13 cellular contexts compared by ENCODE assay signal in the genomic region with DNA sequence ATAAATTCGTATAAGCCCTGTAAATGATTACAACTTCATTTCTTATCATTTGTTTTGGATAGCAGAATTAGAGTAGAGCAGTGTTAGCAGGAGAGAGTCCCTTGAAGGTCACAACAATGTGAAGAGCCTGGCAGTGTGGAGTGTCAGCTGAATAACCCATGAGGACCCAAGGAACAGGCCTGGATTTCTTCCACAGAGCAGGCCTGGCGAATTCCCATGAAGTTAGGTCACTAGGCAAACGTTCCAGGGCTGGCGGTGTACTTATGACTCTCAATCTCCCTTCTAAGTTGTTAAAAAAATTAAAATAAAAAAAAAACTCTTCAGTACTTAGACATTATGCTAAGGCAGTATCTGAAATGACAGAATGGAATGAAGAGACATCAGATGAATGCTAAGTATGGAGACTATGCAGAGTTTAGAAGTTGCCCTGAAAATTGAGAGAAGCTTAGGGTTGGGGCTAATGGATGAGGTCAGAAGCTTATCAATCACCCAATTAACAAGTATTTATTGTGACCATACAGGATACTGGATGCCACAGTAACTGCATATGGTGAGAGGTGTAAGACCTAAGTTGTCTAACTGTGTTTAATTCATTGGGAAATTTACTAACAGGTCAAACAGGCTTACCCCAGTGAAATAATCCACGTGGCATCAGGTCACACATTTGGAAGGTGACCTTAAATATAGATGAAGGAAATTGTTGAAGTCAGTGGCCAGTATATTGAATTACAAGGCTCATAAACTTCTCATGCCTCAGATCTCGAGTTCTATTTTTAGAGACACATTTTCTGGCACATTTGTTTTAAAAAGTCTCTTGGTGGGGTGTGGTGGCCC.
DNase-seq lines count a peak whose midpoint lies in the region; ATAC-seq and TF ChIP-seq lines count a peak whose summit lies in the region.
"Had no signal": no experiment of that assay in that cellular context is flagged by ENCODE, and none has a peak within 500 bp of the region (broad histone marks: within the 10 kb centered on the region; RNA-seq: fewer than 3 reads in every experiment).

No MANE protein-coding gene starts in this region.

- in situ Hi-C loops in G401 (cut with HindIII; ENCODE audit: low sequenced_read_pairs) = no loop called here

- no peak overlapping the region for H3K4me3 ChIP-seq in retinal pigment epithelial cell (ENCODE audit: low read length)
- H3K4me3 ChIP-seq: BLaER1 treated with 17β-estradiol and CSF1 and Interleukin-3, amounts not matched to agents 10 nM and 100 nM had no signal

- DNase-seq in Daoy (ENCODE audit: low read depth) = peak; percentile 13
- DNase-seq in amniotic stem cell (lab: John Stamatoyannopoulos, UW) = peak; percentile 51
- peak; percentile 52 for DNase-seq in left cardiac atrium
- peak; percentile 35 for DNase-seq in retinal pigment epithelial cell (ENCODE audit: low read depth)
- DNase-seq in activated T-cell treated with anti-CD3 and anti-CD28 coated beads, Interleukin-2, amount 50 U/mL, for 48 hours = no peak
- no peak for DNase-seq in G401 (ENCODE audit: low spot score)
- no peak for DNase-seq in GM20000 (ENCODE audit: low spot score)
- DNase-seq: activated T-cell treated with anti-CD3 and anti-CD28 coated beads for 4 hours; hippocampal formation; NCI-H1436; stimulated activated CD4-positive, alpha-beta T cell treated with anti-CD3 and anti-CD28 coated beads, Interleukin-2, amount 100 ng/mL, for 48 hours had no signal

- TF ChIP-seq CTCF in retinal pigment epithelial cell (conservative IDR thresholded peaks at IDR 0.05; ENCODE audit: low read depth, low read length) (no peak), GM20000 (IDR thresholded peaks at IDR 0.05; ENCODE audit: extremely low read depth, missing control alignments) (no peak)

- intact Hi-C loops in left cardiac atrium (cut with DNase I) = loop anchor here in 1 of 2 donors (10.0 kb wide), 1 partner anchor 86 kb away; no protein-coding TSS in a partner anchor

- ATAC-seq in left cardiac atrium = peak; percentile 91 to 95
- no peak for ATAC-seq in GM18519 (IDR thresholded peaks at IDR 0.05; ENCODE audit: low FRiP score, unreplicated experiment)

Comparison
In these comparisons a context has a peak if more than half of its experiments do, and no peak if none do; other contexts are left out.
1. DNase-seq: peak in Daoy (single experiment), amniotic stem cell (single experiment), left cardiac atrium (single experiment) and retinal pigment epithelial cell (single experiment); none in activated T-cell treated with anti-CD3 and anti-CD28 coated beads, Interleukin-2, amount 50 U/mL, for 48 hours (0 of 2), G401 (single experiment) and GM20000 (single experiment).